ENCODE assay signal across 16 cellular contexts in genomic region chr7:37826825-37827224, GRCh38. TPM values are rescaled to one million over a fixed set of nuclear protein-coding genes. Genes with fewer than 3 reads are reported as not detected.
DNase-seq lines count a peak whose midpoint lies in the region; ATAC-seq and TF ChIP-seq lines count a peak whose summit lies in the region.
"Had no signal": no experiment of that assay in that cellular context is flagged by ENCODE, and none has a peak within 500 bp of the region (broad histone marks: within the 10 kb centered on the region; RNA-seq: fewer than 3 reads in every experiment).

No MANE protein-coding gene starts in this region.

- H3K36me3 Mint-ChIP-seq in IgD-negative memory B cell: peaks cover 2% of the 10 kb centered on the region
- H3K36me3 Mint-ChIP-seq in chondrocyte (ENCODE audit: low read depth): no peaks in the 10 kb centered on the region
- H3K36me3 Mint-ChIP-seq: stimulated activated effector memory CD8-positive, alpha-beta T cell treated with anti-CD3 and anti-CD28 coated beads, Interleukin-12 subunit alpha, Interleukin-12 subunit beta, amount 100 ng/mL, for 72 hours had no signal

- no peak for TF ChIP-seq CTCF in chondrocyte (IDR thresholded peaks at IDR 0.05)

- H3K27me3 Mint-ChIP-seq in IgD-negative memory B cell: peaks cover 2% of the 10 kb centered on the region
- peaks cover 30% of the 10 kb centered on the region for H3K27me3 Mint-ChIP-seq in chondrocyte (ENCODE audit: low read depth)

- intact Hi-C loops in sciatic nerve (cut with DNase I): no loop called here

- DNase-seq in sciatic nerve (ENCODE audit: low spot score) (no peak), chondrocyte (ENCODE audit: low spot score) (no peak)
- DNase-seq: H7, NCI-H1694, SJCRH30, T1000 had no signal

- ATAC-seq in GM18511 (IDR thresholded peaks at IDR 0.05; ENCODE audit: unreplicated experiment) (peak; percentile 65), GM21390 (IDR thresholded peaks at IDR 0.05; ENCODE audit: unreplicated experiment) (peak; percentile 55), sciatic nerve (peak; percentile 97), HG03108 (IDR thresholded peaks at IDR 0.05; ENCODE audit: unreplicated experiment) (no peak), GM18502 (IDR thresholded peaks at IDR 0.05; ENCODE audit: poor library complexity, unreplicated experiment) (no peak)
- ATAC-seq: gastroesophageal sphincter; stimulated activated effector memory CD8-positive, alpha-beta T cell treated with anti-CD3 and anti-CD28 coated beads, Interleukin-12 subunit alpha, Interleukin-12 subunit beta, amount 100 ng/mL, for 72 hours had no signal

- H3K4me3 Mint-ChIP-seq in IgD-negative memory B cell (peak overlapping the region in 3 of 4 donors; percentile 29 to 67 (median 54)), chondrocyte (ENCODE audit: unreplicated experiment) (no peak overlapping the region)
- H3K4me3 Mint-ChIP-seq: activated T-helper 1 cell treated with anti-CD3 and anti-CD28 coated beads, Interleukin-12 subunit alpha, Interleukin-12 subunit beta, Interleukin-2, Interleukin-4 antibody, amounts not matched to agents 30 ng/mL and 10 ng/mL and 1 ng/mL, durations not matched to agents 14 hours and 24 hours and 36 hours; stimulated activated effector memory CD8-positive, alpha-beta T cell treated with anti-CD3 and anti-CD28 coated beads, Interleukin-12 subunit alpha, Interleukin-12 subunit beta, amount 100 ng/mL, for 72 hours had no signal

- H3K9me3 Mint-ChIP-seq in IgD-negative memory B cell: no peaks in the 10 kb centered on the region
- H3K9me3 Mint-ChIP-seq in chondrocyte (ENCODE audit: low read depth): no peaks in the 10 kb centered on the region
- H3K9me3 Mint-ChIP-seq: activated T-helper 1 cell treated with anti-CD3 and anti-CD28 coated beads, Interleukin-12 subunit alpha, Interleukin-12 subunit beta, Interleukin-2, Interleukin-4 antibody, amounts not matched to agents 30 ng/mL and 10 ng/mL and 1 ng/mL, durations not matched to agents 14 hours and 24 hours and 36 hours; stimulated activated effector memory CD8-positive, alpha-beta T cell treated with anti-CD3 and anti-CD28 coated beads, Interleukin-12 subunit alpha, Interleukin-12 subunit beta, amount 100 ng/mL, for 72 hours had no signal

- peaks cover 5 to 12% (median 10%) of the 10 kb centered on the region in 3 donors for H3K4me1 Mint-ChIP-seq in IgD-negative memory B cell
- H3K4me1 Mint-ChIP-seq in chondrocyte (ENCODE audit: low read depth): no peaks in the 10 kb centered on the region

- H3K27ac Mint-ChIP-seq in IgD-negative memory B cell: no peak overlapping the region
- H3K27ac Mint-ChIP-seq in chondrocyte (ENCODE audit: unreplicated experiment): no peak overlapping the region
- H3K27ac Mint-ChIP-seq: activated T-helper 1 cell treated with anti-CD3 and anti-CD28 coated beads, Interleukin-12 subunit alpha, Interleukin-12 subunit beta, Interleukin-2, Interleukin-4 antibody, amounts not matched to agents 30 ng/mL and 10 ng/mL and 1 ng/mL, durations not matched to agents 14 hours and 24 hours and 36 hours; stimulated activated effector memory CD8-positive, alpha-beta T cell treated with anti-CD3 and anti-CD28 coated beads, Interleukin-12 subunit alpha, Interleukin-12 subunit beta, amount 100 ng/mL, for 72 hours had no signal

RNA-seq across cellular contexts. Expression of gene NME8, which starts 21.6 kb away (rescaled TPM):
- polyA plus RNA-seq in IgD-negative memory B cell: not detected
- total RNA-seq in sciatic nerve (1.2 TPM), chondrocyte (not detected in 3 replicates)
- total RNA-seq: activated T-helper 1 cell treated with anti-CD3 and anti-CD28 coated beads, Interleukin-12 subunit alpha, Interleukin-12 subunit beta, Interleukin-2, Interleukin-4 antibody, amounts not matched to agents 30 ng/mL and 10 ng/mL and 1 ng/mL, durations not matched to agents 14 hours and 24 hours and 36 hours; H7; SJCRH30; urinary bladder had no signal
- polyA plus RNA-seq: BJ, urinary bladder had no signal

Comparison
In these comparisons a context has a peak if more than half of its experiments do, and no peak if none do; other contexts are left out.
1. ATAC-seq: peak in GM18511 (single experiment), GM21390 (single experiment) and sciatic nerve (single experiment); none in HG03108 (single experiment) and GM18502 (single experiment).